2 cellular contexts compared by ENCODE assay signal in the genomic region with DNA sequence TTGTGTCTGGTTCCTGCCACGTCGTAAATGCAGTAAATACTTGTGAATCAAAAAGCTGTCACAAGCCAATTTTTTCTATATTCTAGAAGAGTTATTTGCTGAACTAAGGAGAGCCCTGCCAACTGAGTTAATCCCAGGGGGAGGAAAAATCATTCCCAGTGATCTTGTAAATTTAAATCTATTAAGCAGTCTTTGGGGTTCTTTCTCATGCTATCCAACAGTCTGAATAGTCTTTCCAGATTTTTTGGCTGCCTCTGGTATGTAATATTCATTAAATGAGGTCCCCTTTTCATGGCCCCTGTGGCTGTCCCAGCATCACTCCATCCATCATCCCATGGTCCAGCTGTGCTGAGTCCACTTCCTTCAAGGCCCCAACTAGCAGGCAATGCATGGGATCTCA.
TF ChIP-seq lines count a peak whose summit lies in the region.

No MANE protein-coding gene starts in this region.

TF ChIP-seq in IMR-90, 13 proteins besides CTCF, POLR2A, EP300 and RAD21:
- no peak for TF ChIP-seq BHLHE40 (IDR thresholded peaks at IDR 0.05; ENCODE audit: low read depth, low read length)
- TF ChIP-seq MAZ (IDR thresholded peaks at IDR 0.05; ENCODE audit: borderline replicate concordance, low read depth, low read length) = no peak
- no peak for TF ChIP-seq CEBPB (IDR thresholded peaks at IDR 0.05; ENCODE audit: low read depth, low read length)
- TF ChIP-seq RFX5 (IDR thresholded peaks at IDR 0.05; ENCODE audit: low read depth, low read length) = no peak
- TF ChIP-seq, protein P1, sequence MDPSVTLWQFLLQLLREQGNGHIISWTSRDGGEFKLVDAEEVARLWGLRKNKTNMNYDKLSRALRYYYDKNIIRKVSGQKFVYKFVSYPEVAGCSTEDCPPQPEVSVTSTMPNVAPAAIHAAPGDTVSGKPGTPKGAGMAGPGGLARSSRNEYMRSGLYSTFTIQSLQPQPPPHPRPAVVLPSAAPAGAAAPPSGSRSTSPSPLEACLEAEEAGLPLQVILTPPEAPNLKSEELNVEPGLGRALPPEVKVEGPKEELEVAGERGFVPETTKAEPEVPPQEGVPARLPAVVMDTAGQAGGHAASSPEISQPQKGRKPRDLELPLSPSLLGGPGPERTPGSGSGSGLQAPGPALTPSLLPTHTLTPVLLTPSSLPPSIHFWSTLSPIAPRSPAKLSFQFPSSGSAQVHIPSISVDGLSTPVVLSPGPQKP (IDR thresholded peaks at IDR 0.05; ENCODE audit: borderline replicate concordance, low read depth, low read length) = no peak
- no peak for TF ChIP-seq MXI1 (IDR thresholded peaks at IDR 0.05; ENCODE audit: borderline replicate concordance, low read depth, low read length)
- no peak for TF ChIP-seq FOS (IDR thresholded peaks at IDR 0.05; ENCODE audit: low read depth, low read length)
- TF ChIP-seq, protein P2, sequence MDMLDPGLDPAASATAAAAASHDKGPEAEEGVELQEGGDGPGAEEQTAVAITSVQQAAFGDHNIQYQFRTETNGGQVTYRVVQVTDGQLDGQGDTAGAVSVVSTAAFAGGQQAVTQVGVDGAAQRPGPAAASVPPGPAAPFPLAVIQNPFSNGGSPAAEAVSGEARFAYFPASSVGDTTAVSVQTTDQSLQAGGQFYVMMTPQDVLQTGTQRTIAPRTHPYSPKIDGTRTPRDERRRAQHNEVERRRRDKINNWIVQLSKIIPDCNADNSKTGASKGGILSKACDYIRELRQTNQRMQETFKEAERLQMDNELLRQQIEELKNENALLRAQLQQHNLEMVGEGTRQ (IDR thresholded peaks at IDR 0.05; ENCODE audit: low read depth, low read length) = no peak
- TF ChIP-seq MAFK (IDR thresholded peaks at IDR 0.05; ENCODE audit: low read depth, low read length) = no peak
- TF ChIP-seq CHD1 (IDR thresholded peaks at IDR 0.05; ENCODE audit: low read depth, low read length) = no peak
- TF ChIP-seq NFE2L2 (IDR thresholded peaks at IDR 0.05; ENCODE audit: low read depth, low read length) = no peak
- no peak for TF ChIP-seq SMC3 (IDR thresholded peaks at IDR 0.05; ENCODE audit: low read depth, low read length)

TF ChIP-seq in endothelial cell of umbilical vein, 7 proteins besides CTCF, POLR2A, EP300 and RAD21:
- TF ChIP-seq MYC (IDR thresholded peaks at IDR 0.05; ENCODE audit: low read depth, low read length) = no peak
- TF ChIP-seq FOS (IDR thresholded peaks at IDR 0.05; ENCODE audit: borderline replicate concordance, insufficient read depth, low read length) = no peak
- no peak for TF ChIP-seq JUN (IDR thresholded peaks at IDR 0.05; ENCODE audit: borderline replicate concordance, insufficient read depth, insufficient read length, low read depth)
- no peak for TF ChIP-seq MAX (IDR thresholded peaks at IDR 0.05; ENCODE audit: insufficient read depth, insufficient read length)
- TF ChIP-seq GATA2 (IDR thresholded peaks at IDR 0.05; ENCODE audit: insufficient read depth, insufficient read length, low read depth, low read length) = no peak
